ENCODE assay signal across 17 cellular contexts in the genomic region with DNA sequence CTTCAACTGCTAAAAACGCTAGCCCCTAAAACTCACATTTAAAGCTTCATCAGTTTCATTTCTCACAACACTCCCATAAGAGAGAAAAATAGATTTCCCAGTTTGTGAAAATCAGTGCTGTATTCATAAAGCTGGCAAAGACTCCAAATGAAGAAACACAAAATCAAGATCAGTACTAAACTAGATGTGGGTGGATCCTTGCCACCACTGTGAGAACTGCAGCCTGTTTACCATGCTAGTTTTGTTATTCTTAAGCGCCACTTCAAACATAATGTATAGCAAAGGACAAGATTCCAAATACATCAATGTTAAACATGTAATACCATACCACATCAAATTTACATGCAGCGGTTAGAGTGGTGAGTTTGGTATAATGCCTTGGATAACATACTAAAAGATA. TPM values are rescaled to one million over a fixed set of nuclear protein-coding genes. Genes with fewer than 3 reads are reported as not detected.
DNase-seq lines count a peak whose midpoint lies in the region; ATAC-seq, FAIRE-seq and TF ChIP-seq lines count a peak whose summit lies in the region.
"Had no signal": no experiment of that assay in that cellular context is flagged by ENCODE, and none has a peak within 500 bp of the region (broad histone marks: within the 10 kb centered on the region; RNA-seq: fewer than 3 reads in every experiment).

No MANE protein-coding gene starts in this region.

- H3K9me3 ChIP-seq in left ventricle myocardium inferior (replicated peaks) (no peaks in the 10 kb centered on the region), right atrium auricular region (no peaks in the 10 kb centered on the region), pancreas (no peaks in the 10 kb centered on the region)
- H3K9me3 ChIP-seq: BLaER1, Caco-2, HAP-1 had no signal

- no peak for FAIRE-seq in pancreas (lab: Jason Lieb, UNC)
- FAIRE-seq: GM18507, H1 had no signal

- H3K4me1 ChIP-seq in left ventricle myocardium inferior = peaks cover 42% of the 10 kb centered on the region
- H3K4me1 ChIP-seq in right atrium auricular region = peaks cover 0 to 4% of the 10 kb centered on the region in 2 donors
- no peaks in the 10 kb centered on the region for H3K4me1 ChIP-seq in pancreas
- H3K4me1 ChIP-seq: HAP-1 had no signal

- TF ChIP-seq CTCF in left ventricle myocardium inferior (IDR thresholded peaks at IDR 0.05; ENCODE audit: borderline replicate concordance) (no peak), right atrium auricular region (IDR thresholded peaks at IDR 0.05) (no peak), endothelial cell (IDR thresholded peaks at IDR 0.05; ENCODE audit: unreplicated experiment) (no peak), progenitor cell of endocrine pancreas (IDR thresholded peaks at IDR 0.05; ENCODE audit: unreplicated experiment) (no peak), pancreas (IDR thresholded peaks at IDR 0.05) (no peak)

- H3K4me3 Mint-ChIP-seq in endothelial cell (ENCODE audit: unreplicated experiment) (peak overlapping the region; percentile 3), progenitor cell of endocrine pancreas (ENCODE audit: low read depth) (no peak overlapping the region)
- H3K4me3 Mint-ChIP-seq: CD8-positive, alpha-beta memory T cell; IgD-negative memory B cell had no signal

- no peaks in the 10 kb centered on the region for H3K9me3 Mint-ChIP-seq in endothelial cell (ENCODE audit: unreplicated experiment)
- no peaks in the 10 kb centered on the region for H3K9me3 Mint-ChIP-seq in progenitor cell of endocrine pancreas (ENCODE audit: low read depth)
- H3K9me3 Mint-ChIP-seq: CD8-positive, alpha-beta memory T cell had no signal

- peak overlapping the region; percentile 85 for H3K27ac ChIP-seq in left ventricle myocardium inferior (replicated peaks)
- peak overlapping the region in 1 of 2 donors; percentile 62 for H3K27ac ChIP-seq in right atrium auricular region
- H3K27ac ChIP-seq in pancreas = no peak overlapping the region
- H3K27ac ChIP-seq: 22Rv1, BLaER1 had no signal

- no peaks in the 10 kb centered on the region for H3K27me3 ChIP-seq in left ventricle myocardium inferior (ENCODE audit: low read depth)
- no peaks in the 10 kb centered on the region for H3K27me3 ChIP-seq in right atrium auricular region
- no peaks in the 10 kb centered on the region for H3K27me3 ChIP-seq in pancreas
- H3K27me3 ChIP-seq: BLaER1 had no signal

- H3K36me3 Mint-ChIP-seq in endothelial cell (ENCODE audit: low read depth, unreplicated experiment) (no peaks in the 10 kb centered on the region), progenitor cell of endocrine pancreas (ENCODE audit: insufficient read depth) (no peaks in the 10 kb centered on the region)

- no peaks in the 10 kb centered on the region for H3K36me3 ChIP-seq in left ventricle myocardium inferior
- H3K36me3 ChIP-seq in right atrium auricular region = no peaks in the 10 kb centered on the region
- no peaks in the 10 kb centered on the region for H3K36me3 ChIP-seq in pancreas
- H3K36me3 ChIP-seq: BLaER1, HAP-1 had no signal

- DNase-seq in left ventricle myocardium inferior (no peak), right atrium auricular region (ENCODE audit: low spot score) (no peak), endothelial cell (ENCODE audit: low spot score) (no peak), progenitor cell of endocrine pancreas (ENCODE audit: low spot score, unreplicated experiment) (no peak), pancreas (no peak), mucosa of gallbladder (ENCODE audit: low spot score) (no peak), DMS53 (lab: John Stamatoyannopoulos, UW) (no peak)
- DNase-seq: Caco-2; CD8-positive, alpha-beta memory T cell; GF-D8 had no signal

- H3K4me3 ChIP-seq in left ventricle myocardium inferior = no peak overlapping the region
- H3K4me3 ChIP-seq in right atrium auricular region = no peak overlapping the region
- H3K4me3 ChIP-seq in pancreas = no peak overlapping the region
- H3K4me3 ChIP-seq: BLaER1, HAP-1 had no signal

- intact Hi-C loops in left ventricle myocardium inferior (cut with micrococcal nuclease) = no loop called here
- intact Hi-C loops in pancreas (cut with DNase I) = no loop called here

- H3K4me1 Mint-ChIP-seq in endothelial cell (ENCODE audit: unreplicated experiment) (peaks cover 3% of the 10 kb centered on the region), progenitor cell of endocrine pancreas (ENCODE audit: low read depth) (peaks cover 12% of the 10 kb centered on the region)

- no peaks in the 10 kb centered on the region for H3K27me3 Mint-ChIP-seq in endothelial cell (ENCODE audit: unreplicated experiment)
- no peaks in the 10 kb centered on the region for H3K27me3 Mint-ChIP-seq in progenitor cell of endocrine pancreas

- 61 to 70% methylated on average over 3 of the region's 3 CpGs for WGBS in pancreas, 2 donors

- no peak for ATAC-seq in pancreas
- no peak for ATAC-seq in GM18907 (IDR thresholded peaks at IDR 0.05; ENCODE audit: unreplicated experiment)

- no peak overlapping the region for H3K27ac Mint-ChIP-seq in endothelial cell (ENCODE audit: unreplicated experiment)
- H3K27ac Mint-ChIP-seq in progenitor cell of endocrine pancreas = peak overlapping the region; percentile 31
- H3K27ac Mint-ChIP-seq: CD8-positive, alpha-beta memory T cell had no signal

RNA-seq across cellular contexts. Expression of a gene that starts 58.3 kb away (rescaled TPM):
- 16.1 TPM for total RNA-seq in left ventricle myocardium inferior
- total RNA-seq in right atrium auricular region = 10 to 100 TPM; 11.6 to 17.9 TPM
- total RNA-seq in endothelial cell (ENCODE audit: unreplicated experiment) = 38.3 TPM
- 19.6 and 20.0 TPM in 2 replicates for total RNA-seq in progenitor cell of endocrine pancreas
- total RNA-seq in pancreas = 1 to 10 TPM; 1.2 to 5.0 (median 2.1) TPM
- 1 to 10 TPM in 1 of 2 donors, under 1 TPM in 1; 0.99 to 1.8 TPM for polyA plus RNA-seq in pancreas
- 9.3 TPM for total RNA-seq in mucosa of gallbladder
- polyA plus RNA-seq: CD8-positive, alpha-beta memory T cell had no signal
